8 cellular contexts compared by ENCODE assay signal in genomic region chr11:32792948-32793475, GRCh38. TPM values are rescaled to one million over a fixed set of nuclear protein-coding genes. Genes with fewer than 3 reads are reported as not detected.
DNase-seq lines count a peak whose midpoint lies in the region; ATAC-seq and TF ChIP-seq lines count a peak whose summit lies in the region.

No MANE protein-coding gene starts in this region.

- no peaks in the 10 kb centered on the region for H3K36me3 ChIP-seq in CD4-positive, alpha-beta memory T cell (ENCODE audit: insufficient read depth, low read length)
- H3K36me3 ChIP-seq in HUES6 (ENCODE audit: control insufficient read depth, insufficient read depth, low read length) (no peaks in the 10 kb centered on the region), Peyer's patch (no peaks in the 10 kb centered on the region)

- POLR2A ChIA-PET in CD4-positive, alpha-beta memory T cell (lab: Charles Lee; ENCODE audit: partially characterized antibody), result no interaction called here

- no peaks in the 10 kb centered on the region for H3K27me3 ChIP-seq in CD4-positive, alpha-beta memory T cell (ENCODE audit: insufficient read depth, low read length)
- H3K27me3 ChIP-seq in HUES6 (ENCODE audit: control insufficient read depth, insufficient read depth, low read length) (no peaks in the 10 kb centered on the region), Peyer's patch (no peaks in the 10 kb centered on the region), foreskin keratinocyte (no peaks in the 10 kb centered on the region)

- no peaks in the 10 kb centered on the region for H3K9me3 ChIP-seq in CD4-positive, alpha-beta memory T cell (ENCODE audit: control insufficient read depth in 1 of 2, low read length in 2 of 2)
- no peaks in the 10 kb centered on the region for H3K9me3 ChIP-seq in HUES6 (ENCODE audit: control insufficient read depth, insufficient read depth, low read depth, low read length)
- H3K9me3 ChIP-seq in Peyer's patch, result no peaks in the 10 kb centered on the region

- peaks cover 8% of the 10 kb centered on the region for H3K4me1 ChIP-seq in CD4-positive, alpha-beta memory T cell (ENCODE audit: insufficient read depth, low read length)
- H3K4me1 ChIP-seq in HUES6 (ENCODE audit: control insufficient read depth, insufficient read depth, low read length) (no peaks in the 10 kb centered on the region), Peyer's patch (no peaks in the 10 kb centered on the region), foreskin keratinocyte (peaks cover 3% of the 10 kb centered on the region)

- intact Hi-C loops in CD4-positive, alpha-beta memory T cell (cut with micrococcal nuclease), result loop anchor here (2.0 kb wide), 1 partner anchor 100 kb away; the partner anchor contains the start of gene QSER1
- intact Hi-C loops in activated T-helper 1 cell treated with anti-CD3 and anti-CD28 coated beads, Interleukin-12 subunit alpha, Interleukin-12 subunit beta, Interleukin-2, Interleukin-4 antibody, amounts not matched to agents 30 ng/mL and 10 ng/mL and 1 ng/mL, durations not matched to agents 14 hours and 24 hours and 36 hours (cut with micrococcal nuclease), result loop anchor here (1.0 to 5.0 kb wide), 5 partner anchors 44 to 470 kb away; no protein-coding TSS in a partner anchor

- no peak overlapping the region for H3K4me3 ChIP-seq in CD4-positive, alpha-beta memory T cell (ENCODE audit: low read length in 2 of 2)
- H3K4me3 ChIP-seq in HUES6 (ENCODE audit: low read depth, low read length) (peak overlapping the region; percentile 30; the same call in 1 of the 2 replicates), Peyer's patch (peak overlapping the region in 1 of 4 donors; percentile 8)

- ATAC-seq in GM19455 (IDR thresholded peaks at IDR 0.05; ENCODE audit: unreplicated experiment) (peak; percentile 85), foreskin keratinocyte (peak; percentile 69), omental fat pad (ENCODE audit: low FRiP score) (no peak)

- H3K9me3 Mint-ChIP-seq in CD4-positive, alpha-beta memory T cell, result no peaks in the 10 kb centered on the region
- H3K9me3 Mint-ChIP-seq in activated T-helper 1 cell treated with anti-CD3 and anti-CD28 coated beads, Interleukin-12 subunit alpha, Interleukin-12 subunit beta, Interleukin-2, Interleukin-4 antibody, amounts not matched to agents 30 ng/mL and 10 ng/mL and 1 ng/mL, durations not matched to agents 14 hours and 24 hours and 36 hours, result no peaks in the 10 kb centered on the region
- H3K9me3 Mint-ChIP-seq in type B pancreatic cell, result no peaks in the 10 kb centered on the region

- no peak overlapping the region for H3K27ac Mint-ChIP-seq in CD4-positive, alpha-beta memory T cell
- H3K27ac Mint-ChIP-seq in activated T-helper 1 cell treated with anti-CD3 and anti-CD28 coated beads, Interleukin-12 subunit alpha, Interleukin-12 subunit beta, Interleukin-2, Interleukin-4 antibody, amounts not matched to agents 30 ng/mL and 10 ng/mL and 1 ng/mL, durations not matched to agents 14 hours and 24 hours and 36 hours, result no peak overlapping the region
- H3K27ac Mint-ChIP-seq in type B pancreatic cell, result no peak overlapping the region

- H3K4me3 Mint-ChIP-seq in CD4-positive, alpha-beta memory T cell, result peak overlapping the region in 4 of 8 donors; percentile 7 to 56 (median 47)
- H3K4me3 Mint-ChIP-seq in activated T-helper 1 cell treated with anti-CD3 and anti-CD28 coated beads, Interleukin-12 subunit alpha, Interleukin-12 subunit beta, Interleukin-2, Interleukin-4 antibody, amounts not matched to agents 30 ng/mL and 10 ng/mL and 1 ng/mL, durations not matched to agents 14 hours and 24 hours and 36 hours, result no peak overlapping the region
- peak overlapping the region; percentile 35 for H3K4me3 Mint-ChIP-seq in type B pancreatic cell

- H3K27me3 Mint-ChIP-seq in CD4-positive, alpha-beta memory T cell, result peaks cover 8 to 9% of the 10 kb centered on the region in 2 donors
- peaks cover 21% of the 10 kb centered on the region for H3K27me3 Mint-ChIP-seq in activated T-helper 1 cell treated with anti-CD3 and anti-CD28 coated beads, Interleukin-12 subunit alpha, Interleukin-12 subunit beta, Interleukin-2, Interleukin-4 antibody, amounts not matched to agents 30 ng/mL and 10 ng/mL and 1 ng/mL, durations not matched to agents 14 hours and 24 hours and 36 hours (ENCODE audit: insufficient read depth)
- H3K27me3 Mint-ChIP-seq in type B pancreatic cell, result peaks cover 21% of the 10 kb centered on the region

- CTCF ChIA-PET in CD4-positive, alpha-beta memory T cell (lab: Charles Lee; ENCODE audit: partially characterized antibody), result interaction anchor here (0.7 to 6.6 kb wide), 7 partner anchors 13 to 504 kb away, joined by 3 to 94 read pairs (median 4); no protein-coding TSS in a partner anchor

- peak in 4 of 5 donors; percentile 53 to 57 (median 54) for DNase-seq in CD4-positive, alpha-beta memory T cell
- peak; percentile 22 to 85 (median 59) for DNase-seq in Peyer's patch
- peak; percentile 30 for DNase-seq in activated T-helper 1 cell treated with anti-CD3 and anti-CD28 coated beads, Interleukin-12 subunit alpha, Interleukin-12 subunit beta, Interleukin-2, Interleukin-4 antibody, amounts not matched to agents 30 ng/mL and 10 ng/mL and 1 ng/mL, durations not matched to agents 14 hours and 24 hours and 36 hours (ENCODE audit: low spot score)
- DNase-seq in foreskin keratinocyte, result peak in 1 of 2 donors; percentile 30
- DNase-seq in omental fat pad (ENCODE audit: low spot score), result peak; percentile 30
- no peak for DNase-seq in type B pancreatic cell (ENCODE audit: extremely low spot score, unreplicated experiment)

- no peaks in the 10 kb centered on the region for H3K36me3 Mint-ChIP-seq in CD4-positive, alpha-beta memory T cell
- no peaks in the 10 kb centered on the region for H3K36me3 Mint-ChIP-seq in activated T-helper 1 cell treated with anti-CD3 and anti-CD28 coated beads, Interleukin-12 subunit alpha, Interleukin-12 subunit beta, Interleukin-2, Interleukin-4 antibody, amounts not matched to agents 30 ng/mL and 10 ng/mL and 1 ng/mL, durations not matched to agents 14 hours and 24 hours and 36 hours (ENCODE audit: low read depth)
- H3K36me3 Mint-ChIP-seq in type B pancreatic cell, result no peaks in the 10 kb centered on the region

- TF ChIP-seq POLR2A in Peyer's patch (IDR thresholded peaks at IDR 0.05), result no peak

- no peak overlapping the region for H3K9ac ChIP-seq in HUES6 (ENCODE audit: low read length)

- TF ChIP-seq CTCF in Peyer's patch (IDR thresholded peaks at IDR 0.05) (peak in 5 of 6 experiments; percentile 2 to 73 (median 69)), foreskin keratinocyte (conservative IDR thresholded peaks at IDR 0.05) (peak; percentile 79), omental fat pad (IDR thresholded peaks at IDR 0.05) (peak in 1 of 3 donors; percentile 51), type B pancreatic cell (conservative IDR thresholded peaks at IDR 0.05) (peak; percentile 93)

- H3K27ac ChIP-seq in CD4-positive, alpha-beta memory T cell (ENCODE audit: low read depth, low read length), result no peak overlapping the region
- H3K27ac ChIP-seq in HUES6 (ENCODE audit: low read depth, low read length) (no peak overlapping the region), Peyer's patch (no peak overlapping the region), foreskin keratinocyte (no peak overlapping the region)

- peaks cover 2 to 7% (median 3%) of the 10 kb centered on the region in 4 donors for H3K4me1 Mint-ChIP-seq in CD4-positive, alpha-beta memory T cell
- peaks cover 6% of the 10 kb centered on the region for H3K4me1 Mint-ChIP-seq in activated T-helper 1 cell treated with anti-CD3 and anti-CD28 coated beads, Interleukin-12 subunit alpha, Interleukin-12 subunit beta, Interleukin-2, Interleukin-4 antibody, amounts not matched to agents 30 ng/mL and 10 ng/mL and 1 ng/mL, durations not matched to agents 14 hours and 24 hours and 36 hours (ENCODE audit: low read depth)
- peaks cover 4% of the 10 kb centered on the region for H3K4me1 Mint-ChIP-seq in type B pancreatic cell (ENCODE audit: unreplicated experiment)

RNA-seq across cellular contexts. Expression of gene CCDC73, which starts 1.4 kb away (rescaled TPM):
- total RNA-seq in CD4-positive, alpha-beta memory T cell, result not detected
- not detected for polyA plus RNA-seq in CD4-positive, alpha-beta memory T cell
- total RNA-seq in Peyer's patch (not detected), foreskin keratinocyte (not detected in 2 replicates), omental fat pad (not detected), type B pancreatic cell (ENCODE audit: low replicate concordance) (0.07 TPM in 1 of 2 replicates, not detected in the other)
- 0.05 TPM in 1 of 2 replicates, not detected in the other for total RNA-seq in activated T-helper 1 cell treated with anti-CD3 and anti-CD28 coated beads, Interleukin-12 subunit alpha, Interleukin-12 subunit beta, Interleukin-2, Interleukin-4 antibody, amounts not matched to agents 30 ng/mL and 10 ng/mL and 1 ng/mL, durations not matched to agents 14 hours and 24 hours and 36 hours
- not detected in 2 replicates for polyA plus RNA-seq in foreskin keratinocyte

RNA-seq across cellular contexts. Expression of gene PRRG4, which starts 36.7 kb away (rescaled TPM):
- total RNA-seq in CD4-positive, alpha-beta memory T cell, result not detected
- polyA plus RNA-seq in CD4-positive, alpha-beta memory T cell, result not detected
- total RNA-seq in Peyer's patch, result 10 to 100 TPM in 2 of 4 donors, 1 to 10 TPM in 2; 3.3 to 16.1 (median 9.8) TPM
- 0.83 and 0.91 TPM in 2 replicates for total RNA-seq in activated T-helper 1 cell treated with anti-CD3 and anti-CD28 coated beads, Interleukin-12 subunit alpha, Interleukin-12 subunit beta, Interleukin-2, Interleukin-4 antibody, amounts not matched to agents 30 ng/mL and 10 ng/mL and 1 ng/mL, durations not matched to agents 14 hours and 24 hours and 36 hours
- 4.8 and 7.9 TPM in 2 replicates for total RNA-seq in foreskin keratinocyte
- polyA plus RNA-seq in foreskin keratinocyte, result 2.3 and 4.1 TPM in 2 replicates
- total RNA-seq in omental fat pad, result 1 to 10 TPM; 1.4 to 3.5 (median 2.0) TPM
- 6.0 and 18.8 TPM in 2 replicates for total RNA-seq in type B pancreatic cell (ENCODE audit: low replicate concordance)
